8 cellular contexts compared by ENCODE assay signal in the genomic region with DNA sequence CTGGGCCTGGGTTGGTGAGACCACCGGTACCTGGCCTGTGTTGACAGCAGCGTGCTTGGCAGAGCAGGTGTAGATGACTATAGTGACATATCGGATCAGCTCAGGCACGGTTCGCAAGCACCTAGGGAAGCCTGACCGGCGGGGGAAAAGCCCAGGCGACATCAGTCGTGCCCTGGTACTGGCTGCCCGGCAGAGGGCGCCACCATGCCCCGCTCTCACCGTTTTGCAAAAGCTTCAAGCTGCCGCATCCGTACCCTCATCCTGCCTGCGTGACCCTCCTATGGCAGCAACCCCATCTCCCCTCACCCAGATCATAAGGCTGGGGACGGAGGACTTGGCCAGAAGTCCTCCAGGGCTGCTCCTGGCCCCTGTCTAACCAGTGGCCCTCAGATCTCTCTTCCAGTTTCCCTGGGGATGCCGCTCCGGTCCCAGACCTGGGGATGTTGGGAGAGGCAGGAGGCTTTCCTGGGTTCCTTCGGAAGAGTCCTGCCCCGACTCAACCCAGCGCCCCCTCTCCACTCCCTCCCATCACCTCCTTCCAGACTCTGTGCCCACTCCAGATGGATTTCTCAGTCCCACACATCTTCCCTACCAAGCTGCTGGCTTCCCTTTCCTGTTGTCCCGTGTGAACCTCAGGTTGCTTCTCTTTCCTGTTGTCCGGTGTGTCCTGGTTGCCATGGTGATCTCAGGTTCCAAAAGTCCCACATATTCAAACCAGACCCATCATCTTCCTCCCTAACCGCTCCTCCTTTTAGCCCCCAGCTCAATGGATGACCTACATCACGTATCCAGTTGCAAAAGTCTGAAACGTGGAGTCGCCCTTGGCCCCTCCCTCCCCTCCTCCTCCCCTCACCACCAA. TPM values are rescaled to one million over a fixed set of nuclear protein-coding genes. Genes with fewer than 3 reads are reported as not detected.
DNase-seq lines count a peak whose midpoint lies in the region; ATAC-seq and TF ChIP-seq lines count a peak whose summit lies in the region.

No MANE protein-coding gene starts in this region.

- no peaks in the 10 kb centered on the region for H3K9me3 Mint-ChIP-seq in Caco-2 (ENCODE audit: unreplicated experiment)

- no peaks in the 10 kb centered on the region for H3K79me2 ChIP-seq in PC-3 (ENCODE audit: low read length)

- H3F3A ChIP-seq in PC-3 (ENCODE audit: low read length, unreplicated experiment) = no peaks in the 10 kb centered on the region

- no peaks in the 10 kb centered on the region for H3K9me3 ChIP-seq in Caco-2
- no peaks in the 10 kb centered on the region for H3K9me3 ChIP-seq in PC-3 (ENCODE audit: low read length)
- H3K9me3 ChIP-seq in neuronal stem cell (replicated peaks in 1 of 2; ENCODE audit: control insufficient read depth in 2 of 2, insufficient read depth in 1 of 2, low read depth in 1 of 2, low read length in 2 of 2) = peaks cover 0 to 2% of the 10 kb centered on the region in 2 donors
- H3K9me3 ChIP-seq in testis = no peaks in the 10 kb centered on the region

- H3K4me1 ChIP-seq in Caco-2 (peaks cover 10% of the 10 kb centered on the region), PC-3 (ENCODE audit: insufficient read depth, low read length) (peaks cover 4% of the 10 kb centered on the region; the same call in 1 of the 2 replicates), neuronal stem cell (ENCODE audit: control insufficient read depth in 2 of 2, insufficient read depth in 1 of 2, low read depth in 1 of 2, low read length in 2 of 2) (peaks cover 4 to 10% of the 10 kb centered on the region in 2 donors), testis (peaks cover 11% of the 10 kb centered on the region)

- BruUV-seq in Caco-2 (replicated peaks; lab: Mats Ljungman, UMichigan) (no TSS peak), PC-3 (replicated peaks; lab: Mats Ljungman, UMichigan) (no TSS peak)

- no peak overlapping the region for H3K9ac ChIP-seq in PC-3 (ENCODE audit: low read length)
- H3K9ac ChIP-seq in neuronal stem cell (ENCODE audit: low read depth, low read length, poor library complexity) = peak overlapping the region; percentile 81

- H3K27ac ChIP-seq in PC-3 (ENCODE audit: low read length) (no peak overlapping the region), neuronal stem cell (replicated peaks; ENCODE audit: low read length) (no peak overlapping the region), testis (no peak overlapping the region)

- H3K4me3 ChIP-seq in Caco-2 (ENCODE audit: low read depth, low read length) (no peak overlapping the region), PC-3 (ENCODE audit: low read length) (peak overlapping the region; percentile 57), fibroblast of villous mesenchyme (ENCODE audit: low read depth, low read length) (no peak overlapping the region), neuronal stem cell (ENCODE audit: low read length in 2 of 2) (peak overlapping the region in 1 of 2 donors; percentile 59), testis (no peak overlapping the region)

- peak overlapping the region; percentile 37 for H2AK5ac ChIP-seq in neuronal stem cell (ENCODE audit: low read depth, low read length)

- H3K36me3 ChIP-seq in Caco-2 (ENCODE audit: control insufficient read depth, insufficient read depth, low read length) (no peaks in the 10 kb centered on the region), PC-3 (ENCODE audit: low read depth, low read length) (no peaks in the 10 kb centered on the region), neuronal stem cell (replicated peaks in 1 of 2; ENCODE audit: control insufficient read depth in 2 of 2, insufficient read depth in 2 of 2, low read length in 2 of 2) (no peaks in the 10 kb centered on the region), testis (ENCODE audit: low read depth, missing control alignments) (no peaks in the 10 kb centered on the region)

- no peak overlapping the region for H3K27ac Mint-ChIP-seq in Caco-2 (ENCODE audit: unreplicated experiment)

- H3K27me3 Mint-ChIP-seq in Caco-2 (ENCODE audit: insufficient read depth, unreplicated experiment) = peaks cover 10% of the 10 kb centered on the region

- CTCF ChIA-PET in Caco-2 (lab: Charles Lee) (interaction anchor here (0.6 to 2.9 kb wide), 11 partner anchors 13 to 231 kb away, joined by 3 to 8 read pairs (median 5); partner anchors contain the start of genes ALOX12B and ALOXE3), PC-3 (lab: Charles Lee) (interaction anchor here (0.5 to 2.0 kb wide), 7 partner anchors 11 to 264 kb away, joined by 3 to 12 read pairs (median 4); partner anchors contain the start of gene HES7)

- no peaks in the 10 kb centered on the region for H4K20me1 ChIP-seq in PC-3 (ENCODE audit: low read length)

- intact Hi-C loops in Caco-2 (cut with micrococcal nuclease; ENCODE audit: unreplicated experiment) (no loop called here), PC-3 (cut with micrococcal nuclease) (no loop called here), testis (cut with DNase I; ENCODE audit: low total_unique reads) (no loop called here)

- DNase-seq in Caco-2 = peak; percentile 48 to 59
- peak; percentile 60 for DNase-seq in PC-3
- peak; percentile 73 for DNase-seq in activated T-helper 1 cell treated with Interleukin-2 at 50 U/mL for 16 hours (ENCODE audit: low read depth)
- DNase-seq in fibroblast of villous mesenchyme (ENCODE audit: low read depth) = peak; percentile 53
- peak; percentile 67 for DNase-seq in neuronal stem cell (ENCODE audit: low spot score)
- DNase-seq in testis = peak; percentile 63

- H4K8ac ChIP-seq in neuronal stem cell (ENCODE audit: low read depth, low read length) = no peak overlapping the region

- no peaks in the 10 kb centered on the region for H3K27me3 ChIP-seq in Caco-2 (replicated peaks; ENCODE audit: control insufficient read depth, insufficient read depth, low read length)
- peaks cover 30% of the 10 kb centered on the region for H3K27me3 ChIP-seq in PC-3 (ENCODE audit: low read length)
- peaks cover 24 to 90% (median 70%) of the 10 kb centered on the region in 3 experiments for H3K27me3 ChIP-seq in neuronal stem cell (ENCODE audit: control insufficient read depth in 3 of 3, insufficient read depth in 3 of 3, low read depth in 1 of 3, low read length in 3 of 3)
- H3K27me3 ChIP-seq in testis = no peaks in the 10 kb centered on the region

- peak overlapping the region; percentile 21 for H3K18ac ChIP-seq in neuronal stem cell (ENCODE audit: low read length)

- ATAC-seq in HG03196 (IDR thresholded peaks at IDR 0.05; ENCODE audit: unreplicated experiment) = peak; percentile 48
- peak; percentile 84 for ATAC-seq in PC-3
- ATAC-seq in GM21737 (IDR thresholded peaks at IDR 0.05; ENCODE audit: unreplicated experiment) = no peak

- H3K4me2 ChIP-seq in PC-3 (ENCODE audit: low read length) = peak overlapping the region; percentile 79
- H3K4me2 ChIP-seq in neuronal stem cell (ENCODE audit: insufficient read depth, low read length, poor library complexity, severe bottlenecking) = no peak overlapping the region

- H3K4me3 Mint-ChIP-seq in Caco-2 (ENCODE audit: unreplicated experiment) = peak overlapping the region; percentile 34

- H3K23ac ChIP-seq in neuronal stem cell (ENCODE audit: low read depth, low read length, poor library complexity) = peak overlapping the region; percentile 3

- no peak overlapping the region for H2BK120ac ChIP-seq in neuronal stem cell (ENCODE audit: low read depth, low read length)

- no peaks in the 10 kb centered on the region for H3K9me2 ChIP-seq in PC-3 (replicated peaks; ENCODE audit: low read length)

- no peaks in the 10 kb centered on the region for H3K36me3 Mint-ChIP-seq in Caco-2 (ENCODE audit: insufficient read depth, unreplicated experiment)

- POLR2A ChIA-PET in Caco-2 (lab: Charles Lee) (no interaction called here), PC-3 (lab: Charles Lee; ENCODE audit: unreplicated experiment) (no interaction called here)

- H3K4me1 Mint-ChIP-seq in Caco-2 (ENCODE audit: low read depth, unreplicated experiment) = peaks cover 3% of the 10 kb centered on the region

- no peak for TF ChIP-seq POLR2A in testis (IDR thresholded peaks at IDR 0.05)

- no peak overlapping the region for H2BK5ac ChIP-seq in neuronal stem cell (ENCODE audit: low read length)

- no peaks in the 10 kb centered on the region for H3K79me1 ChIP-seq in neuronal stem cell (ENCODE audit: low read depth, low read length)

- no peak overlapping the region for H2BK15ac ChIP-seq in neuronal stem cell (ENCODE audit: low read length)

- TF ChIP-seq CTCF in Caco-2 (IDR thresholded peaks at IDR 0.05; ENCODE audit: insufficient read depth in 1 of 2, low read depth in 1 of 2, low read length in 1 of 2, severe bottlenecking in 1 of 2, unreplicated experiment in 1 of 2) (peak; percentile 46 to 66), PC-3 (conservative IDR thresholded peaks at IDR 0.05; ENCODE audit: low read depth, low read length) (peak; percentile 82), fibroblast of villous mesenchyme (IDR thresholded peaks at IDR 0.05; ENCODE audit: insufficient read depth, low read depth, low read length) (peak; percentile 83), testis (IDR thresholded peaks at IDR 0.05) (peak in 2 of 3 experiments; percentile 66 to 80)

- no peak overlapping the region for H4K91ac ChIP-seq in neuronal stem cell (ENCODE audit: low read depth, low read length, poor library complexity)

- 0 out of 2 replicates have a peak overlapping the region, but pooled peaks have one; percentile 63 for H2AFZ ChIP-seq in PC-3 (ENCODE audit: low read length)
- H2AFZ ChIP-seq in neuronal stem cell (ENCODE audit: low read length) = peak overlapping the region; percentile 42

- no peak overlapping the region for H3K14ac ChIP-seq in neuronal stem cell (ENCODE audit: low read length)

- H3K4ac ChIP-seq in neuronal stem cell (ENCODE audit: low read length) = no peak overlapping the region

- no peak overlapping the region for H2BK12ac ChIP-seq in neuronal stem cell (ENCODE audit: low read length)

- WGBS in neuronal stem cell (ENCODE audit: extremely low coverage in 2 of 2, insufficient read length in 2 of 2, insufficient replicate concordance in 1 of 2), 2 donors = no CpG with 5 or more reads among the region's 28 CpGs
- 4 to 6% methylated on average over 13 to 28 of the region's 28 CpGs for WGBS in testis, 2 donors

RNA-seq across cellular contexts. Expression of gene ALOX12B, which starts 13.7 kb away (rescaled TPM):
- total RNA-seq in Caco-2 (2022) (0.34 and 0.39 TPM in 2 replicates), PC-3 (2014; rRNA removed) (0.55 and 1.2 TPM in 2 replicates), fibroblast of villous mesenchyme (not detected in 2 replicates), testis (under 1 TPM; 0.87 to 0.99 TPM)
- polyA plus RNA-seq in neuronal stem cell (2013, experiment 1 of 2) = 0.33 TPM
- 0.29 TPM for polyA plus RNA-seq in neuronal stem cell (2013, experiment 2 of 2)
- 1.1 TPM for polyA plus RNA-seq in testis (ENCODE audit: insufficient read depth, low read depth, low replicate concordance)

RNA-seq across cellular contexts. Expression of gene ALOX15B, which starts 35.0 kb away (rescaled TPM):
- total RNA-seq in Caco-2 (2022) (not detected in 2 replicates), PC-3 (2014; rRNA removed) (not detected in 2 replicates), fibroblast of villous mesenchyme (not detected in 2 replicates), testis (1 to 10 TPM in 1 of 2 donors, under 1 TPM in 1; 0.79 to 2.2 TPM)
- polyA plus RNA-seq in neuronal stem cell (2013, experiment 1 of 2) = not detected
- polyA plus RNA-seq in neuronal stem cell (2013, experiment 2 of 2) = not detected
- polyA plus RNA-seq in testis (ENCODE audit: insufficient read depth, low read depth, low replicate concordance) = 1.8 TPM

RNA-seq across cellular contexts. Expression of gene ALOXE3, which starts 44.5 kb away (rescaled TPM):
- not detected in 2 replicates for total RNA-seq in Caco-2 (2022)
- total RNA-seq in PC-3 (2014; rRNA removed) = 1.4 and 3.6 TPM in 2 replicates
- not detected in 2 replicates for total RNA-seq in fibroblast of villous mesenchyme
- polyA plus RNA-seq in neuronal stem cell (2013, experiment 1 of 2) = 0.07 TPM
- polyA plus RNA-seq in neuronal stem cell (2013, experiment 2 of 2) = 0.11 TPM
- total RNA-seq in testis = 1 to 10 TPM; 2.2 to 4.3 TPM
- polyA plus RNA-seq in testis (ENCODE audit: insufficient read depth, low read depth, low replicate concordance) = 2.7 TPM

RNA-seq across cellular contexts. Expression of gene HES7, which starts 50.0 kb away (rescaled TPM):
- not detected in 2 replicates for total RNA-seq in Caco-2 (2022)
- 2.9 TPM in 1 of 2 replicates, not detected in the other for total RNA-seq in PC-3 (2014; rRNA removed)
- not detected in 2 replicates for total RNA-seq in fibroblast of villous mesenchyme
- polyA plus RNA-seq in neuronal stem cell (2013, experiment 1 of 2) = 5.8 TPM
- 4.2 TPM for polyA plus RNA-seq in neuronal stem cell (2013, experiment 2 of 2)
- under 1 TPM in 1 of 2 donors, not detected in 1; 0.31 TPM for total RNA-seq in testis
- 0.25 TPM for polyA plus RNA-seq in testis (ENCODE audit: insufficient read depth, low read depth, low replicate concordance)
